8 cellular contexts compared by ENCODE assay signal in the genomic region with DNA sequence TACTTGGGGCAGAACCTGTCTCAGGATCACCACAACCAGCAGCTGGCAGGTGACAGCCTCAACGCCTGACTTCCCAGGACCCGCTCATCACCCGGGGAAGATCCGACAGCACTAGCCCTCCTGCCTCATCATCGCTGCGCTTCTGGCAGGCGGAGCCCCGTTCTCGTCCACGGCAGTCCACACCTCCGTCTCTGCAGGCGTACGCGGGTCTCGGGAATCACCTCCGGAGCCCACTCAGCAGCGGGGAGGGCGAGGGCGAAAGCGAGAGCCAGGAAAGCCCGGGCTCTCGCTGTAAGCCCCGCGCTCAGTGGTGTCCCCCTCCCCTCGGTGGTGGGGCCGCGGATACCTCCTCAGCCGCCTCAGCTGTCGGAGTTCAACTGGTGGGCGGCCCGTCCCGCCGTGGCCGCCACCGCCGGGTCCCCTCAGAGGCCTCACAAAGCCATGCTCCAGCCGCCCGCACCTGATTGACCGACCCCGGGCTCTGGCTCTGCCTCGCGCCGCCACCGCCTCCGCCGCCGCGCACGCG. TPM values are rescaled to one million over a fixed set of nuclear protein-coding genes. Genes with fewer than 3 reads are reported as not detected.
DNase-seq lines count a peak whose midpoint lies in the region; ATAC-seq and TF ChIP-seq lines count a peak whose summit lies in the region.

No MANE protein-coding gene starts in this region.

- DNase-seq in HFF-Myc (ENCODE audit: extremely low read depth, low read depth) (no peak), NCI-H2227 treated with DMSO at 0.1 percent for 48 hours (lab: John Stamatoyannopoulos, UW) (peak; percentile 85), DMS79 (lab: John Stamatoyannopoulos, UW) (no peak), OCI-M2 (lab: John Stamatoyannopoulos, UW; ENCODE audit: unreplicated experiment) (no peak)
- DNase-seq in activated naive CD8-positive, alpha-beta T cell treated with anti-CD3 and anti-CD28 coated beads, Interleukin-2, amount 10 ng/mL, durations not matched to agents 7 days and 5 days = peak; percentile 48
- DNase-seq in stimulated activated CD4-positive, alpha-beta T cell treated with anti-CD3 and anti-CD28 coated beads, Interleukin-4, amount 100 ng/mL, for 1 hour = peak; percentile 24

- H3K27me3 Mint-ChIP-seq in activated naive CD8-positive, alpha-beta T cell treated with anti-CD3 and anti-CD28 coated beads, Interleukin-2, amount 10 ng/mL, durations not matched to agents 7 days and 5 days = no peaks in the 10 kb centered on the region

- peak overlapping the region; percentile 76 for H3K27ac Mint-ChIP-seq in activated naive CD8-positive, alpha-beta T cell treated with anti-CD3 and anti-CD28 coated beads, Interleukin-2, amount 10 ng/mL, durations not matched to agents 7 days and 5 days

- no peak for TF ChIP-seq CTCF in HFF-Myc (IDR thresholded peaks at IDR 0.05; ENCODE audit: low read depth, low read length, missing control alignments)

- peak overlapping the region; percentile 79 for H3K4me3 Mint-ChIP-seq in activated naive CD8-positive, alpha-beta T cell treated with anti-CD3 and anti-CD28 coated beads, Interleukin-2, amount 10 ng/mL, durations not matched to agents 7 days and 5 days

- no peaks in the 10 kb centered on the region for H3K9me3 Mint-ChIP-seq in activated naive CD8-positive, alpha-beta T cell treated with anti-CD3 and anti-CD28 coated beads, Interleukin-2, amount 10 ng/mL, durations not matched to agents 7 days and 5 days

- POLR2A ChIA-PET in activated naive CD8-positive, alpha-beta T cell treated with anti-CD3 and anti-CD28 coated beads, Interleukin-2, amount 10 ng/mL, durations not matched to agents 7 days and 5 days (lab: Charles Lee) = interaction anchor here (1.1 to 1.2 kb wide), 2 partner anchors 11 to 284 kb away, joined by 3 read pairs; a partner anchor contains a TSS

- H3K4me1 Mint-ChIP-seq in activated naive CD8-positive, alpha-beta T cell treated with anti-CD3 and anti-CD28 coated beads, Interleukin-2, amount 10 ng/mL, durations not matched to agents 7 days and 5 days = peaks cover 10% of the 10 kb centered on the region

- peak; percentile 16 for ATAC-seq in GM18520 (IDR thresholded peaks at IDR 0.05; ENCODE audit: unreplicated experiment)
- peak; percentile 46 for ATAC-seq in activated naive CD8-positive, alpha-beta T cell treated with anti-CD3 and anti-CD28 coated beads, Interleukin-2, amount 10 ng/mL, durations not matched to agents 7 days and 5 days (ENCODE audit: low read depth)

- H3K36me3 Mint-ChIP-seq in activated naive CD8-positive, alpha-beta T cell treated with anti-CD3 and anti-CD28 coated beads, Interleukin-2, amount 10 ng/mL, durations not matched to agents 7 days and 5 days = no peaks in the 10 kb centered on the region

- peaks cover 3% of the 10 kb centered on the region for H3K9me3 ChIP-seq in iPS-18c (ENCODE audit: control insufficient read depth, insufficient read depth, low read length)

- H3K4me3 ChIP-seq in HFF-Myc (replicated peaks; ENCODE audit: low read depth, low read length) (peak overlapping the region; percentile 33), iPS-18c (ENCODE audit: insufficient read depth, low read depth, low read length) (peak overlapping the region; percentile 45)

RNA-seq across cellular contexts. Expression of a gene that starts 0.5 kb away (rescaled TPM):
- total RNA-seq in activated naive CD8-positive, alpha-beta T cell treated with anti-CD3 and anti-CD28 coated beads, Interleukin-2, amount 10 ng/mL, durations not matched to agents 7 days and 5 days = 1 to 10 TPM; 9.0 to 9.2 TPM

Comparison
In these comparisons a context has a peak if more than half of its experiments do, and no peak if none do; other contexts are left out.
1. DNase-seq: peak in NCI-H2227 treated with DMSO at 0.1 percent for 48 hours (single experiment), activated naive CD8-positive, alpha-beta T cell treated with anti-CD3 and anti-CD28 coated beads, Interleukin-2, amount 10 ng/mL, durations not matched to agents 7 days and 5 days (single experiment) and stimulated activated CD4-positive, alpha-beta T cell treated with anti-CD3 and anti-CD28 coated beads, Interleukin-4, amount 100 ng/mL, for 1 hour (single experiment); none in HFF-Myc (single experiment), DMS79 (single experiment) and OCI-M2 (single experiment).